Comparison of ENCODE assay signal across 1 cellular context in the genomic region with DNA sequence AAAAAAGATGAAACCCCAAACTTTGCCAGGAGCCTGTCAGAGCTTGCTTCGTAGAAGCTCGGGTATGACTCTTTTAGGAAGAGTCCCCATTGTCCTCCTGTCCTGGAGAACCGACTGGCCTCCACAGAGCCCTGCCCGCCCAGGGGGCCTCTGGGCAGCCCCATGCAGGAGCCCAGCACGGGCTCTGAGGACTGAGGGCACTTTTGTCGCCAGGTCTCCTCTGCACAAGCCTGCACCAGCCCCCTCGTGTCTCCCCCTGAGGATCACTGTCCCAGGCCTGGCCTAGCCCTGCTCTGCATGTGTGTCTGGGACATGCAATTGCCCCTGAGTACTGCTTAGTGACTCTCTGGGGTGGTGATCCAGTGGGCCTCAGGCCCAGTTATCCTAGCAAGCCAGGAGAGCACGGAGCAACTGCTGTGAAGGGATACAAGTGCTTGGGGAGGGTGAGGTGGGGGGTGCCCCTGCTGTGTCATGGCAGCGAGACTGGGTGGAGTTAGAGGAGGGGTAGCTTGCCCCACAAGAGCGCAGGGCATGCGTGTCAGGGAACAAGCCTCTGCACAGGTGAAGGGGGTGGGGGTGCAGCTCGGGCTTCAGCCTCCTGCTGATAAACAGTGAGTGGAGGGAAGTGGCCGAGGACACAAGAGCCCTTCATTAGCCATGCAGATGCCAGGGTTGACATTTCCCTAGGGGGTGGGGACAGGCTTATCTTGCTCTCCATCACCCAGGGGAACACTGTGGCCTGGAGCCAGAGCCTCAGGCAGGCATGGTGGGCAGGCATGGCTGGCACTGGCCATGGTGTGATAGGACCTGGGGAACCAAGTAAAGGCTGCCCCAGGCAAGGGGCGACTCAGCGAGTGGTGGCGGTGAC.
TF ChIP-seq lines count a peak whose summit lies in the region.

No MANE protein-coding gene starts in this region.

TF ChIP-seq in H1, 55 proteins besides CTCF, POLR2A, EP300 and RAD21 (continued from another document):
- no peak for TF ChIP-seq SIRT6 (IDR thresholded peaks at IDR 0.05; ENCODE audit: low read length)
- no peak for TF ChIP-seq TCF12 (IDR thresholded peaks at IDR 0.05; ENCODE audit: low read depth, low read length)
- TF ChIP-seq RBBP5 (IDR thresholded peaks at IDR 0.05; ENCODE audit: borderline replicate concordance, low read depth, low read length): no peak
TF ChIP-seq in H1: peak in this region for 0.
